In the genomic region with DNA sequence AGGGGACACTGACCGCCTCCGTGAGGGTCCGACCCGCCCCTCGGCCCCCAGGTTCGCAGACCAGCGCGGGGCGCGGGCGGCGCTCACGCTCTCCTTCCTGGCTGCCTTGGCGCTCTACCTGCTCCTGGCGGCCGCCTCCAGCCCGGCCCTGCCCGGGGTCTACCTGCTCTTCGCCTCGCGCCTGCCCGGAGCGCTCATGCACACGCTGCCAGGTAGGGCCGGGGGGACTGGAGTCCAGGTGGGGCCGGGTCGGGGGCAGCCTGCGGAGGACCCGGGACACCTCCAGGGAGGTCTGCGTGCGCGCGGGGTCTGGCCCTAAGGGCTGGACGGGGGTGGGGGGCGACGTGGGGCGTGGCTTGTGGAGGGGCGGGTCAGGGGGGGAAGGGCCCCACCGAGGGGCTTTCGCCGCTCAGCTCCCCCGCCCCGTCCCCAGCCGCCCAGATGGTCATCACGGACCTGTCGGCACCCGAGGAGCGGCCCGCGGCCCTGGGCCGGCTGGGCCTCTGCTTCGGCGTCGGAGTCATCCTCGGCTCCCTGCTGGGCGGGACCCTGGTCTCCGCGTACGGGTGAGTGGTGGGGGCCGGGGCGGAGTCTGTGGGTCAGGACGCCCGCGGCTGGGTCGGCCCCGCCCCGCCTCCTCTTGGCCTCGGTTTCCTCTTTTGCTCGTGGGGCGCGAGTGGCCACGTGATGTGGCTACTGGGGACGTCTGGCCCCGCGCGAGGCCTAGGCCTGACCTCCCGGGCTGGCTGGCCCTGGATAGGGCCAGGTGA, we compare ENCODE assay signal across 13 cellular contexts. TPM values are rescaled to one million over a fixed set of nuclear protein-coding genes. Genes with fewer than 3 reads are reported as not detected.
DNase-seq lines count a peak whose midpoint lies in the region; ATAC-seq and TF ChIP-seq lines count a peak whose summit lies in the region.
"Had no signal": no experiment of that assay in that cellular context is flagged by ENCODE, and none has a peak within 500 bp of the region (broad histone marks: within the 10 kb centered on the region; RNA-seq: fewer than 3 reads in every experiment).

No MANE protein-coding gene starts in this region.

- H3K9me3 Mint-ChIP-seq in WTC11, result peaks cover 22% of the 10 kb centered on the region

- no peaks in the 10 kb centered on the region for H3K36me3 ChIP-seq in right atrium auricular region
- H3K36me3 ChIP-seq in suprapubic skin, result no peaks in the 10 kb centered on the region
- H3K36me3 ChIP-seq in transverse colon, result no peaks in the 10 kb centered on the region

- H3K27ac ChIP-seq in right atrium auricular region, result no peak overlapping the region
- H3K27ac ChIP-seq in suprapubic skin, result no peak overlapping the region
- no peak overlapping the region for H3K27ac ChIP-seq in transverse colon
- H3K27ac ChIP-seq: KMS-11 had no signal

- POLR2A ChIA-PET in WTC11 (lab: Charles Lee), result interaction anchor here (1.1 kb wide), 1 partner anchor 509 kb away, joined by 3 read pairs; a partner anchor contains a TSS

- intact Hi-C loops in Right ventricle myocardium inferior (cut with DNase I), result no loop called here
- intact Hi-C loops in left ventricle myocardium superior (cut with micrococcal nuclease), result no loop called here
- intact Hi-C loops in transverse colon (cut with DNase I; ENCODE audit: low total_unique reads), result no loop called here

- H3K27me3 Mint-ChIP-seq in WTC11 (ENCODE audit: low read depth), result peaks cover 43% of the 10 kb centered on the region

- H3K36me3 Mint-ChIP-seq in WTC11, result peaks cover 26% of the 10 kb centered on the region

- no peak overlapping the region for H3K4me3 Mint-ChIP-seq in WTC11

- H3K9me3 ChIP-seq in right atrium auricular region (no peaks in the 10 kb centered on the region), suprapubic skin (no peaks in the 10 kb centered on the region), transverse colon (no peaks in the 10 kb centered on the region)

- TF ChIP-seq EP300 in suprapubic skin (IDR thresholded peaks at IDR 0.05) (no peak), transverse colon (IDR thresholded peaks at IDR 0.05; ENCODE audit: low read depth) (no peak)

- no peak for DNase-seq in Right ventricle myocardium inferior (ENCODE audit: missing footprints)
- DNase-seq in right atrium auricular region (ENCODE audit: low spot score), result no peak
- peak; percentile 45 for DNase-seq in WTC11 (ENCODE audit: low spot score)
- peak; percentile 52 for DNase-seq in left ventricle myocardium superior
- DNase-seq in suprapubic skin (ENCODE audit: low spot score in 2 of 2), result no peak
- no peak for DNase-seq in DMS 273 treated with DMSO at 0.1 percent for 48 hours (lab: John Stamatoyannopoulos, UW)
- DNase-seq in transverse colon, result no peak
- DNase-seq: NCI-H1092, NCI-H226, RPMI8226 had no signal

- CTCF ChIA-PET in WTC11 (lab: Charles Lee), result interaction anchor here (4.4 kb wide), 1 partner anchor 18 kb away, joined by 16 read pairs; no protein-coding TSS in a partner anchor

- H3K4me1 Mint-ChIP-seq in WTC11, result no peaks in the 10 kb centered on the region

- peaks cover 0 to 38% of the 10 kb centered on the region in 2 donors for H3K4me1 ChIP-seq in right atrium auricular region
- H3K4me1 ChIP-seq in suprapubic skin, result peaks cover 40% of the 10 kb centered on the region
- peaks cover 24 to 49% (median 41%) of the 10 kb centered on the region in 4 donors for H3K4me1 ChIP-seq in transverse colon

- ATAC-seq in Right ventricle myocardium inferior (peak; percentile 22), WTC11 (peak; percentile 52), left ventricle myocardium superior (peak; percentile 8), HG03432 (IDR thresholded peaks at IDR 0.05; ENCODE audit: unreplicated experiment) (no peak)
- ATAC-seq: GM12878 had no signal

- no peak for TF ChIP-seq POLR2A in suprapubic skin (IDR thresholded peaks at IDR 0.05)
- TF ChIP-seq POLR2A in transverse colon (IDR thresholded peaks at IDR 0.05), result no peak

- H3K27me3 ChIP-seq in right atrium auricular region (no peaks in the 10 kb centered on the region), suprapubic skin (no peaks in the 10 kb centered on the region), transverse colon (no peaks in the 10 kb centered on the region)

- no peak overlapping the region for H3K4me3 ChIP-seq in right atrium auricular region
- H3K4me3 ChIP-seq in suprapubic skin, result peak overlapping the region; percentile 4
- no peak overlapping the region for H3K4me3 ChIP-seq in transverse colon
- H3K4me3 ChIP-seq: GM12878 had no signal

- WGBS in suprapubic skin, result 43% methylated on average over 31 of the region's 77 CpGs
- WGBS in transverse colon (ENCODE audit: low coverage in 1 of 2), 2 donors, result 58% methylated on average over 42 of the region's 77 CpGs; no CpG with 5 or more reads in 1 of the 2 donors

- TF ChIP-seq CTCF in right atrium auricular region (IDR thresholded peaks at IDR 0.05), result no peak
- TF ChIP-seq CTCF in WTC11 (IDR thresholded peaks at IDR 0.05), result no peak
- no peak for TF ChIP-seq CTCF in suprapubic skin (IDR thresholded peaks at IDR 0.05)
- TF ChIP-seq CTCF in transverse colon (IDR thresholded peaks at IDR 0.05), result no peak

- in situ Hi-C loops in transverse colon (cut with MboI; ENCODE audit: low pct_ligation_motif_present in 1 of 4, low pct_unique_long_range_greater_than_20kb in 1 of 4, low sequenced_read_pairs in 3 of 4), result no loop called here

- H3K27ac Mint-ChIP-seq in WTC11, result no peak overlapping the region

TF ChIP-seq in WTC11, 78 proteins besides CTCF, POLR2A, EP300 and RAD21 (continues in another document):
- no peak for TF ChIP-seq PRRX2 (CRISPR knock-in tag; IDR thresholded peaks at IDR 0.05)
- TF ChIP-seq, protein P1, sequence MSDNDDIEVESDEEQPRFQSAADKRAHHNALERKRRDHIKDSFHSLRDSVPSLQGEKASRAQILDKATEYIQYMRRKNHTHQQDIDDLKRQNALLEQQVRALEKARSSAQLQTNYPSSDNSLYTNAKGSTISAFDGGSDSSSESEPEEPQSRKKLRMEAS (CRISPR knock-in tag; IDR thresholded peaks at IDR 0.05), result no peak
- TF ChIP-seq, protein P2, sequence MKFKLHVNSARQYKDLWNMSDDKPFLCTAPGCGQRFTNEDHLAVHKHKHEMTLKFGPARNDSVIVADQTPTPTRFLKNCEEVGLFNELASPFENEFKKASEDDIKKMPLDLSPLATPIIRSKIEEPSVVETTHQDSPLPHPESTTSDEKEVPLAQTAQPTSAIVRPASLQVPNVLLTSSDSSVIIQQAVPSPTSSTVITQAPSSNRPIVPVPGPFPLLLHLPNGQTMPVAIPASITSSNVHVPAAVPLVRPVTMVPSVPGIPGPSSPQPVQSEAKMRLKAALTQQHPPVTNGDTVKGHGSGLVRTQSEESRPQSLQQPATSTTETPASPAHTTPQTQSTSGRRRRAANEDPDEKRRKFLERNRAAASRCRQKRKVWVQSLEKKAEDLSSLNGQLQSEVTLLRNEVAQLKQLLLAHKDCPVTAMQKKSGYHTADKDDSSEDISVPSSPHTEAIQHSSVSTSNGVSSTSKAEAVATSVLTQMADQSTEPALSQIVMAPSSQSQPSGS (CRISPR knock-in tag; IDR thresholded peaks at IDR 0.05; ENCODE audit: borderline replicate concordance, low read depth), result no peak
- TF ChIP-seq, protein P3, sequence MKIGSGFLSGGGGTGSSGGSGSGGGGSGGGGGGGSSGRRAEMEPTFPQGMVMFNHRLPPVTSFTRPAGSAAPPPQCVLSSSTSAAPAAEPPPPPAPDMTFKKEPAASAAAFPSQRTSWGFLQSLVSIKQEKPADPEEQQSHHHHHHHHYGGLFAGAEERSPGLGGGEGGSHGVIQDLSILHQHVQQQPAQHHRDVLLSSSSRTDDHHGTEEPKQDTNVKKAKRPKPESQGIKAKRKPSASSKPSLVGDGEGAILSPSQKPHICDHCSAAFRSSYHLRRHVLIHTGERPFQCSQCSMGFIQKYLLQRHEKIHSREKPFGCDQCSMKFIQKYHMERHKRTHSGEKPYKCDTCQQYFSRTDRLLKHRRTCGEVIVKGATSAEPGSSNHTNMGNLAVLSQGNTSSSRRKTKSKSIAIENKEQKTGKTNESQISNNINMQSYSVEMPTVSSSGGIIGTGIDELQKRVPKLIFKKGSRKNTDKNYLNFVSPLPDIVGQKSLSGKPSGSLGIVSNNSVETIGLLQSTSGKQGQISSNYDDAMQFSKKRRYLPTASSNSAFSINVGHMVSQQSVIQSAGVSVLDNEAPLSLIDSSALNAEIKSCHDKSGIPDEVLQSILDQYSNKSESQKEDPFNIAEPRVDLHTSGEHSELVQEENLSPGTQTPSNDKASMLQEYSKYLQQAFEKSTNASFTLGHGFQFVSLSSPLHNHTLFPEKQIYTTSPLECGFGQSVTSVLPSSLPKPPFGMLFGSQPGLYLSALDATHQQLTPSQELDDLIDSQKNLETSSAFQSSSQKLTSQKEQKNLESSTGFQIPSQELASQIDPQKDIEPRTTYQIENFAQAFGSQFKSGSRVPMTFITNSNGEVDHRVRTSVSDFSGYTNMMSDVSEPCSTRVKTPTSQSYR (CRISPR knock-in tag; IDR thresholded peaks at IDR 0.05), result no peak
- no peak for TF ChIP-seq NFATC4 (CRISPR knock-in tag; IDR thresholded peaks at IDR 0.05)
- TF ChIP-seq CREB1 (CRISPR knock-in tag; IDR thresholded peaks at IDR 0.05), result no peak
- TF ChIP-seq ZNF317 (CRISPR knock-in tag; IDR thresholded peaks at IDR 0.05; ENCODE audit: borderline replicate concordance, low read depth), result no peak
- TF ChIP-seq, protein P4, sequence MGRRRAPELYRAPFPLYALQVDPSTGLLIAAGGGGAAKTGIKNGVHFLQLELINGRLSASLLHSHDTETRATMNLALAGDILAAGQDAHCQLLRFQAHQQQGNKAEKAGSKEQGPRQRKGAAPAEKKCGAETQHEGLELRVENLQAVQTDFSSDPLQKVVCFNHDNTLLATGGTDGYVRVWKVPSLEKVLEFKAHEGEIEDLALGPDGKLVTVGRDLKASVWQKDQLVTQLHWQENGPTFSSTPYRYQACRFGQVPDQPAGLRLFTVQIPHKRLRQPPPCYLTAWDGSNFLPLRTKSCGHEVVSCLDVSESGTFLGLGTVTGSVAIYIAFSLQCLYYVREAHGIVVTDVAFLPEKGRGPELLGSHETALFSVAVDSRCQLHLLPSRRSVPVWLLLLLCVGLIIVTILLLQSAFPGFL (CRISPR knock-in tag; IDR thresholded peaks at IDR 0.05; ENCODE audit: borderline replicate concordance), result no peak

RNA-seq across cellular contexts. Expression of a gene that starts 19.9 kb away (rescaled TPM):
- total RNA-seq in Right ventricle myocardium inferior (0.65 TPM), right atrium auricular region (1 to 10 TPM; 1.8 to 2.6 TPM), WTC11 (2021) (9.4 to 11.0 TPM (median 9.6 TPM) in 3 replicates), left ventricle myocardium superior (0.99 TPM), suprapubic skin (10 to 100 TPM in 3 of 4 donors, 1 to 10 TPM in 1; 7.0 to 26.4 (median 18.2) TPM), transverse colon (10 to 100 TPM in 1 of 4 donors, 1 to 10 TPM in 1, not detected in 2; 8.2 to 16.2 TPM)

RNA-seq across cellular contexts. Expression of a gene that starts 23.8 kb away (rescaled TPM):
- total RNA-seq in Right ventricle myocardium inferior (40.0 TPM), right atrium auricular region (10 to 100 TPM; 17.2 to 28.7 TPM), WTC11 (2021) (25.0 to 35.0 TPM (median 32.4 TPM) in 3 replicates), left ventricle myocardium superior (42.0 TPM), suprapubic skin (10 to 100 TPM; 14.3 to 50.9 (median 37.3) TPM), transverse colon (10 to 100 TPM; 12.4 to 40.0 (median 27.7) TPM)

Comparison
In these comparisons a context has a peak if more than half of its experiments do, and no peak if none do; other contexts are left out.
1. DNase-seq: peak in WTC11 (single experiment) and left ventricle myocardium superior (single experiment); none in Right ventricle myocardium inferior (single experiment), right atrium auricular region (single experiment), suprapubic skin (0 of 2), DMS 273 treated with DMSO at 0.1 percent for 48 hours (single experiment) and transverse colon (single experiment).